In the genomic region with DNA sequence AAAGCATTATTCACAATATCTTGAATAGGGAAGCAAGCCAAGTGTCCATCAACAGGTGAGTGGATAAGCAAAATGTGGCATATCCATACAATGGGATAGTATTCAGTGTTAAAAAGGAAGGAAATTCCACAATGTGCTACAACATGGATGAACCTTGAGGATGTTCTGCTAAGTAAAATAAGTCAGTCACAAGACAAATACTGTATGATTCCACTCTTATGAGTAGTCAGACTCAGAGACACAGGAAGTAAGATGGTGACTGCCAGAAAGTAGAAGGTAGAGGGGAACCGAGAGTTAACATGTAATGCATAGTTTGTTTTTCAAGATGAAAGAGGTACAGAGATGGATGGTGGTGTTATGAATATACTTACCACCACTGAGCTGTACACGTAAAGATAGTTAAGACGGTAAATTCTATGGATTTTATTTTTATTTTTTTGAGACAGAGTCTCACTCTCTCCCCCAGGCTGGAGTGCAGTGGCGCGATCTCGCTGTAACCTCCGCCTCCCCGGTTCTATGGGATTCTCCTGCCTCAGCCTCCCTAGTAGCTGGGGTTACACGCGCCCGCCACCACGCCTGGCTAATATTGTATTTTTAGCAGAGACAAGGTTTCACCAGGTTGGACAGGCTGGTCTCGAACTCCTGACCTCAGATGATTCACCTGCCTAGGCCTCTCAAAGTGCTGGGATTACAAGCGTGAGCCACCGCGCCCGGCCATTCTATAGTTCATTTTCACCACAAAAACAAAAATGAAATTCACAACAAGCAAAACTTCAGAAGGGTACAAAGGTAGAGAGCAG, we compare ENCODE assay signal across 8 cellular contexts. TPM values are rescaled to one million over a fixed set of nuclear protein-coding genes. Genes with fewer than 3 reads are reported as not detected.
A peak's percentile ranks its signal among the peaks of the same experiment; 100 is the strongest.
DNase-seq lines count a peak whose midpoint lies in the region; ATAC-seq and TF ChIP-seq lines count a peak whose summit lies in the region.

No MANE protein-coding gene starts in this region.

- TF ChIP-seq CTCF in MM.1S (IDR thresholded peaks at IDR 0.05; ENCODE audit: low read length) (no peak), ascending aorta (IDR thresholded peaks at IDR 0.05) (no peak), lower lobe of right lung (IDR thresholded peaks at IDR 0.05) (no peak)

- peaks cover 35% of the 10 kb centered on the region for H3K79me2 ChIP-seq in MM.1S (ENCODE audit: low read length)

- peaks cover 38% of the 10 kb centered on the region for H3K4me1 ChIP-seq in MM.1S (ENCODE audit: low read length)
- H3K4me1 ChIP-seq in ascending aorta: peaks cover 4 to 20% of the 10 kb centered on the region in 2 donors
- H3K4me1 ChIP-seq in lower lobe of right lung: peaks cover 31% of the 10 kb centered on the region
- peaks cover 2 to 37% (median 31%) of the 10 kb centered on the region in 5 donors for H3K4me1 ChIP-seq in subcutaneous abdominal adipose tissue (ENCODE audit: control insufficient read depth in 5 of 5, insufficient read depth in 5 of 5, low read length in 5 of 5)

- peak overlapping the region; percentile 75 for H3K9ac ChIP-seq in MM.1S (ENCODE audit: low read length)
- H3K9ac ChIP-seq in subcutaneous abdominal adipose tissue (ENCODE audit: low read length in 5 of 5): peak overlapping the region; percentile 62 to 94 (median 77)

- H2AFZ ChIP-seq in MM.1S (ENCODE audit: low read length): peak overlapping the region; percentile 58

- no peaks in the 10 kb centered on the region for H3K9me3 ChIP-seq in MM.1S (replicated peaks; ENCODE audit: insufficient read depth, low read length)
- H3K9me3 ChIP-seq in ascending aorta: no peaks in the 10 kb centered on the region
- H3K9me3 ChIP-seq in lower lobe of right lung: no peaks in the 10 kb centered on the region
- H3K9me3 ChIP-seq in subcutaneous abdominal adipose tissue (ENCODE audit: control insufficient read depth in 5 of 5, low read length in 5 of 5): no peaks in the 10 kb centered on the region

- DNase-seq in NCI-H526 (lab: John Stamatoyannopoulos, UW): peak; percentile 12 to 31
- DNase-seq in NCI-H526 treated with DMSO at 0.1 percent for 48 hours (lab: John Stamatoyannopoulos, UW): no peak
- peak; percentile 44 for DNase-seq in MM.1S
- no peak for DNase-seq in ascending aorta (ENCODE audit: low spot score in 2 of 2)
- no peak for DNase-seq in lower lobe of right lung
- no peak for DNase-seq in medulla oblongata (ENCODE audit: extremely low spot score)
- no peak for DNase-seq in COR-L47 (lab: John Stamatoyannopoulos, UW)

- H3K4me2 ChIP-seq in MM.1S (ENCODE audit: low read depth, low read length): peak overlapping the region; percentile 64

- no peaks in the 10 kb centered on the region for H3K9me2 ChIP-seq in MM.1S (replicated peaks; ENCODE audit: insufficient read depth, low read length)

- no peaks in the 10 kb centered on the region for H3K27me3 ChIP-seq in MM.1S (replicated peaks; ENCODE audit: insufficient read depth, low read length)
- H3K27me3 ChIP-seq in ascending aorta: no peaks in the 10 kb centered on the region
- H3K27me3 ChIP-seq in lower lobe of right lung (ENCODE audit: low read depth): no peaks in the 10 kb centered on the region
- H3K27me3 ChIP-seq in subcutaneous abdominal adipose tissue (ENCODE audit: control insufficient read depth in 5 of 5, insufficient read depth in 4 of 5, low read length in 5 of 5): no peaks in the 10 kb centered on the region

- H3K36me3 ChIP-seq in MM.1S (replicated peaks; ENCODE audit: insufficient read depth, low read length): no peaks in the 10 kb centered on the region
- no peaks in the 10 kb centered on the region for H3K36me3 ChIP-seq in ascending aorta
- H3K36me3 ChIP-seq in lower lobe of right lung: no peaks in the 10 kb centered on the region
- no peaks in the 10 kb centered on the region for H3K36me3 ChIP-seq in subcutaneous abdominal adipose tissue (ENCODE audit: control insufficient read depth in 5 of 5, insufficient read depth in 5 of 5, low read length in 5 of 5)

- H4K20me1 ChIP-seq in MM.1S (ENCODE audit: insufficient read depth, low read length): no peaks in the 10 kb centered on the region

- no peak for ATAC-seq in lower lobe of right lung

- H3K4me3 ChIP-seq in MM.1S (ENCODE audit: low read length) (peak overlapping the region; percentile 61), ascending aorta (peak overlapping the region; percentile 89 to 99), lower lobe of right lung (peak overlapping the region; percentile 94), subcutaneous abdominal adipose tissue (ENCODE audit: low read depth in 1 of 5, low read length in 5 of 5) (peak overlapping the region; percentile 64 to 86 (median 77))

- peaks cover 40% of the 10 kb centered on the region for H3F3A ChIP-seq in MM.1S (ENCODE audit: insufficient read depth, low read length)

- H3K27ac ChIP-seq in MM.1S (ENCODE audit: low read length) (peak overlapping the region; percentile 76), ascending aorta (peak overlapping the region; percentile 89 to 91), lower lobe of right lung (peak overlapping the region; percentile 95), subcutaneous abdominal adipose tissue (ENCODE audit: low read depth, low read length) (peak overlapping the region; percentile 95)

- intact Hi-C loops in ascending aorta (cut with DNase I) (no loop called here), lower lobe of right lung (cut with DNase I) (no loop called here)

RNA-seq across cellular contexts. Expression of a gene that starts 1.0 kb away (rescaled TPM):
- total RNA-seq in ascending aorta (17.1 TPM), lower lobe of right lung (19.3 TPM)

RNA-seq across cellular contexts. Expression of a gene that starts 31.9 kb away (rescaled TPM):
- 79.8 TPM for total RNA-seq in ascending aorta
- total RNA-seq in lower lobe of right lung: 38.9 TPM

Comparison
In these comparisons a context has a peak if more than half of its experiments do, and no peak if none do; other contexts are left out.
1. DNase-seq: peak in NCI-H526 (2 of 2) and MM.1S (single experiment); none in NCI-H526 treated with DMSO at 0.1 percent for 48 hours (single experiment), ascending aorta (0 of 2), lower lobe of right lung (single experiment), medulla oblongata (single experiment) and COR-L47 (single experiment).
2. Peak in every context shown above with its lines, with median percentiles within 50 percentile points of each other: H3K27ac ChIP-seq and H3K4me3 ChIP-seq.